9 cellular contexts compared by ENCODE assay signal in the genomic region with DNA sequence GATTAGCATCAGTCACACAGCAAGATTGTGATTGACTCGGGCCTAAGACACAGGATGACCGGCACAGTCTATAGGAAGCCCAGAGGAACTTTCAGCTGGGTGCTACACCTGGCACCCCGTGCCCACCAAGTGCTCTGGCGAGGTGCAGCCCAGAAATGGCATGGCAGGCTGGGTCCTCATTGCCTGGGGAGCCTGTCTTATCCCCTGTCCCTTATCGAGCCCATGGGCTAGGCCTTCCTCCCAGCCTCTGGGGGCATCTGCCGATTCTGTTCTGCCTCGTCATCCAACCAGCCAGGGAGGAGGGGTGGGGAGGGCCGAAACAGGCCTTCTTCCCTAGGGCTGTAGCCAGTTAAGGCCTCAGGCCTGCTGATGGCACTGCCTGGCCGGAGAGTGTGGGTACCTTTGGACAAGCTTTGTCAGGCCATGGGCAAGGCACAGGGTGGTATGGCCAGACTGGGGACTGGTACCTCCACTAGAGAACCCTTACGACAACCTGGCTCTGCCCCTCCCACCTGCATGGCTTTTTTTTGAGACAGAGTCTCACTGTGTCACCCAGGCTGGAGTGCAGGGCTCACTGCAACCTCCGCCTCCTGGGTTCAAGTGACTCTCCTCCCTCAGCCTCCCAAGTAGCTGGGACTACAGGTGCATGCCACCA. TPM values are rescaled to one million over a fixed set of nuclear protein-coding genes. Genes with fewer than 3 reads are reported as not detected.
DNase-seq lines count a peak whose midpoint lies in the region; ATAC-seq, FAIRE-seq and TF ChIP-seq lines count a peak whose summit lies in the region.
"Had no signal": no experiment of that assay in that cellular context is flagged by ENCODE, and none has a peak within 500 bp of the region (broad histone marks: within the 10 kb centered on the region; RNA-seq: fewer than 3 reads in every experiment).

No MANE protein-coding gene starts in this region.

- H3K9me3 ChIP-seq in GM23248 (ENCODE audit: low read depth) (no peaks in the 10 kb centered on the region), SU-DHL-6 (ENCODE audit: insufficient read depth, low read length) (no peaks in the 10 kb centered on the region)

- no peaks in the 10 kb centered on the region for H3F3A ChIP-seq in GM23248 (ENCODE audit: insufficient read depth)
- H3F3A ChIP-seq in SU-DHL-6 (ENCODE audit: insufficient read depth) = peaks cover 52% of the 10 kb centered on the region

- H3K9me2 ChIP-seq in GM23248 (ENCODE audit: insufficient read depth) (no peaks in the 10 kb centered on the region), SU-DHL-6 (replicated peaks; ENCODE audit: insufficient read depth, low read length) (no peaks in the 10 kb centered on the region)

- H4K20me1 ChIP-seq in GM23248 (ENCODE audit: insufficient read depth) (no peaks in the 10 kb centered on the region), SU-DHL-6 (ENCODE audit: low read depth, low read length) (no peaks in the 10 kb centered on the region; the same call in 1 of the 2 replicates)

- H3K4me1 ChIP-seq in GM23248 (ENCODE audit: insufficient read depth) = peaks cover 10% of the 10 kb centered on the region

- peak overlapping the region; percentile 76 for H3K4me3 ChIP-seq in GM23248
- H3K4me3 ChIP-seq in SU-DHL-6 (ENCODE audit: insufficient read depth, low read length, poor library complexity, severe bottlenecking) = peak overlapping the region; percentile 63

- DNase-seq in GM23248 = no peak
- DNase-seq in erythroblast (lab: John Stamatoyannopoulos, UW) = peak; percentile 90 to 91
- DNase-seq in stimulated activated CD8-positive, alpha-beta memory T cell treated with anti-CD3 and anti-CD28 coated beads, Interleukin-4, amount 100 ng/mL, for 48 hours = peak; percentile 70
- no peak for DNase-seq in HTR-8/SVneo (ENCODE audit: insufficient read length, low spot score)
- DNase-seq in cortex of kidney (lab: John Stamatoyannopoulos, UW) = no peak
- no peak for DNase-seq in GM10266 (ENCODE audit: extremely low spot score)

- TF ChIP-seq CTCF in SU-DHL-6 (IDR thresholded peaks at IDR 0.05; ENCODE audit: insufficient read depth, low read length, poor library complexity, severe bottlenecking) (no peak), GM10266 (IDR thresholded peaks at IDR 0.05; ENCODE audit: control insufficient read depth, insufficient read depth, low read depth, missing control alignments) (no peak)

- no peak for FAIRE-seq in HTR-8/SVneo (lab: Jason Lieb, UNC)

- no peak for ATAC-seq in HG02588 (IDR thresholded peaks at IDR 0.05; ENCODE audit: unreplicated experiment)

- H3K9ac ChIP-seq in GM23248 (peak overlapping the region; percentile 91), SU-DHL-6 (ENCODE audit: low read length) (peak overlapping the region; percentile 68)

- H2AFZ ChIP-seq in GM23248 (no peak overlapping the region), SU-DHL-6 (ENCODE audit: low read depth, low read length, severe bottlenecking) (no peak overlapping the region)

- TF ChIP-seq POLR2A in erythroblast (IDR thresholded peaks at IDR 0.05; ENCODE audit: low read length) = peak; percentile 64

- no peaks in the 10 kb centered on the region for H3K36me3 ChIP-seq in GM23248 (ENCODE audit: low read depth)
- no peaks in the 10 kb centered on the region for H3K36me3 ChIP-seq in SU-DHL-6 (ENCODE audit: low read length)

- peaks cover 28% of the 10 kb centered on the region for H3K79me2 ChIP-seq in GM23248 (ENCODE audit: insufficient read depth)
- H3K79me2 ChIP-seq in SU-DHL-6 (ENCODE audit: insufficient read depth, low read length) = peaks cover 22% of the 10 kb centered on the region

- 87% methylated on average over 10 to 11 of the region's 11 CpGs for WGBS in GM23248 (ENCODE audit: low coverage in 1 of 2, low lambda C conversion rate in 2 of 2, missing lambda C conversion rate in 2 of 2), 2 experiments

- H3K27me3 ChIP-seq in GM23248 (replicated peaks; ENCODE audit: insufficient read depth) = no peaks in the 10 kb centered on the region
- no peaks in the 10 kb centered on the region for H3K27me3 ChIP-seq in SU-DHL-6 (ENCODE audit: low read length)

- no peak overlapping the region for H3K27ac ChIP-seq in GM23248
- H3K27ac ChIP-seq in SU-DHL-6 (ENCODE audit: low read depth, low read length) = peak overlapping the region; percentile 95

- H3K4me2 ChIP-seq in GM23248 (ENCODE audit: unreplicated experiment) (peak overlapping the region; percentile 76), SU-DHL-6 (ENCODE audit: low read depth, low read length, poor library complexity, severe bottlenecking) (peak overlapping the region; percentile 71)

- in situ Hi-C loops in GM23248 (cut with MboI) = no loop called here

RNA-seq across cellular contexts. Expression of a gene that starts 1.6 kb away (rescaled TPM):
- total RNA-seq in GM23248 (2014; rRNA removed; shearing (Covaris generic)) = 17.3 and 30.4 TPM in 2 replicates
- polyA plus RNA-seq in GM23248 (2016; fragmentation: Nextera tagmentation; extraction: Ambion mirVana) = 7.7 and 13.5 TPM in 2 replicates

RNA-seq across cellular contexts. Expression of a gene that starts 18.6 kb away (rescaled TPM):
- total RNA-seq in GM23248 (2014; rRNA removed; shearing (Covaris generic)) = 23.9 and 24.8 TPM in 2 replicates
- 10.5 and 11.1 TPM in 2 replicates for polyA plus RNA-seq in GM23248 (2016; fragmentation: Nextera tagmentation; extraction: Ambion mirVana)

RNA-seq across cellular contexts. Expression of a gene that starts 18.7 kb away (rescaled TPM):
- total RNA-seq in GM23248 (2014; rRNA removed; shearing (Covaris generic)) = 0.43 and 1.3 TPM in 2 replicates
- 1.2 and 1.8 TPM in 2 replicates for polyA plus RNA-seq in GM23248 (2016; fragmentation: Nextera tagmentation; extraction: Ambion mirVana)

RNA-seq across cellular contexts. Expression of a gene that starts 27.6 kb away (rescaled TPM):
- not detected in 2 replicates for total RNA-seq in GM23248 (2014; rRNA removed; shearing (Covaris generic))
- polyA plus RNA-seq in GM23248 (2016; fragmentation: Nextera tagmentation; extraction: Ambion mirVana) = not detected in 2 replicates
- total RNA-seq: lower leg skin had no signal

RNA-seq across cellular contexts. Expression of a gene that starts 43.8 kb away (rescaled TPM):
- not detected in 2 replicates for total RNA-seq in GM23248 (2014; rRNA removed; shearing (Covaris generic))
- not detected in 2 replicates for polyA plus RNA-seq in GM23248 (2016; fragmentation: Nextera tagmentation; extraction: Ambion mirVana)

Comparison
In these comparisons a context has a peak if more than half of its experiments do, and no peak if none do; other contexts are left out.
1. DNase-seq: peak in erythroblast (2 of 2) and stimulated activated CD8-positive, alpha-beta memory T cell treated with anti-CD3 and anti-CD28 coated beads, Interleukin-4, amount 100 ng/mL, for 48 hours (single experiment); none in GM23248 (single experiment), HTR-8/SVneo (single experiment), cortex of kidney (single experiment) and GM10266 (single experiment).